In genomic region chr3:104835376-104835775, GRCh38 we compare ENCODE assay signal across 30 cellular contexts.
"Had no signal": no experiment of that assay in that cellular context is flagged by ENCODE, and none has a peak within 500 bp of the region (broad histone marks: within the 10 kb centered on the region; RNA-seq: fewer than 3 reads in every experiment).

No MANE protein-coding gene starts in this region.

- H3K27me3 ChIP-seq: pancreas, stomach, testis, tibial artery, upper lobe of right lung had no signal

- H3K27me3 Mint-ChIP-seq: natural killer cell treated with Interleukin-12 subunit alpha and Interleukin-12 subunit beta and Interleukin-15 and Interleukin-18, amount 100 ng/mL, for 72 hours; stimulated activated naive B cell treated with anti-CD40 and anti-IgM and Interleukin-4, amounts not matched to agents 10 μg/mL and 1 μg/mL and 100 μg/mL, for 72 hours had no signal

- H3K4me1 Mint-ChIP-seq: immature natural killer cell; naive thymus-derived CD4-positive, alpha-beta T cell; neural crest cell; stimulated activated naive B cell treated with anti-CD40 and anti-IgM and Interleukin-4, amounts not matched to agents 10 μg/mL and 1 μg/mL and 100 μg/mL, for 72 hours had no signal

- FAIRE-seq: islet of Langerhans, pancreas, urothelium cell line had no signal

- H3K36me3 ChIP-seq: left ventricle myocardium inferior, pancreas, prostate gland, stomach, tibial artery, upper lobe of right lung had no signal

- H3K9me3 ChIP-seq: left ventricle myocardium inferior, mucosa of descending colon, pancreas, prostate gland, stomach, testis, tibial artery, upper lobe of right lung had no signal

- H3K27ac Mint-ChIP-seq: immature natural killer cell; naive thymus-derived CD4-positive, alpha-beta T cell; natural killer cell treated with Interleukin-12 subunit alpha and Interleukin-12 subunit beta and Interleukin-15 and Interleukin-18, amount 100 ng/mL, for 72 hours; stimulated activated naive B cell treated with anti-CD40 and anti-IgM and Interleukin-4, amounts not matched to agents 10 μg/mL and 1 μg/mL and 100 μg/mL, for 72 hours had no signal

- H3K9me3 Mint-ChIP-seq: neural crest cell; stimulated activated naive B cell treated with anti-CD40 and anti-IgM and Interleukin-4, amounts not matched to agents 10 μg/mL and 1 μg/mL and 100 μg/mL, for 72 hours had no signal

- H3K4me3 ChIP-seq: left ventricle myocardium inferior, lung, mucosa of descending colon, pancreas, prostate gland, skin epidermis, stomach, testis, tibial artery, upper lobe of right lung had no signal

- H3K36me3 Mint-ChIP-seq: immature natural killer cell; naive thymus-derived CD4-positive, alpha-beta T cell; natural killer cell treated with Interleukin-12 subunit alpha and Interleukin-12 subunit beta and Interleukin-15 and Interleukin-18, amount 100 ng/mL, for 72 hours; stimulated activated naive B cell treated with anti-CD40 and anti-IgM and Interleukin-4, amounts not matched to agents 10 μg/mL and 1 μg/mL and 100 μg/mL, for 72 hours had no signal

- ATAC-seq: mucosa of descending colon; naive thymus-derived CD4-positive, alpha-beta T cell; natural killer cell treated with Interleukin-12 subunit alpha and Interleukin-12 subunit beta and Interleukin-15 and Interleukin-18, amount 100 ng/mL, for 72 hours; pancreas; right cardiac atrium; sciatic nerve; stimulated activated naive B cell treated with anti-CD40 and anti-IgM and Interleukin-4, amounts not matched to agents 10 μg/mL and 1 μg/mL and 100 μg/mL, for 72 hours; stimulated activated naive CD8-positive, alpha-beta T cell treated with anti-CD3 and anti-CD28 coated beads, Interleukin-15, Interleukin-2, amounts not matched to agents 100 U/mL and 50 U/mL, for 24 hours; upper lobe of right lung had no signal

- H3K4me1 ChIP-seq: left ventricle myocardium inferior, pancreas, prostate gland, stomach, testis, upper lobe of right lung had no signal

- H3K4me3 Mint-ChIP-seq: immature natural killer cell; naive thymus-derived CD4-positive, alpha-beta T cell; natural killer cell treated with Interleukin-12 subunit alpha and Interleukin-12 subunit beta and Interleukin-15 and Interleukin-18, amount 100 ng/mL, for 72 hours; neural crest cell; stimulated activated naive B cell treated with anti-CD40 and anti-IgM and Interleukin-4, amounts not matched to agents 10 μg/mL and 1 μg/mL and 100 μg/mL, for 72 hours had no signal

- DNase-seq: hippocampal formation; immature natural killer cell; left ventricle myocardium inferior; midbrain; mucosa of descending colon; naive thymus-derived CD4-positive, alpha-beta T cell; nucleus accumbens; pancreas; posterior cingulate gyrus; retina; right cardiac atrium; stimulated activated CD4-positive, alpha-beta T cell treated with anti-CD3 and anti-CD28 coated beads, Interleukin-12 subunit alpha, Interleukin-12 subunit beta, amount 100 ng/mL, for 4 hours; stimulated activated CD4-positive, alpha-beta T cell treated with anti-CD3 and anti-CD28 coated beads, Interleukin-15, amount 100 ng/mL, for 24 hours; stimulated activated CD4-positive, alpha-beta T cell treated with anti-CD3 and anti-CD28 coated beads, Interleukin-2, amount 100 ng/mL, for 24 hours; stimulated activated CD4-positive, alpha-beta T cell treated with anti-CD3 and anti-CD28 coated beads, Interleukin-4, amount 100 ng/mL, for 1 hour; stimulated activated naive B cell treated with anti-CD40 and anti-IgM and Interleukin-4, amounts not matched to agents 10 μg/mL and 1 μg/mL and 100 μg/mL, for 72 hours; stimulated activated naive CD8-positive, alpha-beta T cell treated with anti-CD3 and anti-CD28 coated beads, Interleukin-15, Interleukin-2, amounts not matched to agents 100 U/mL and 50 U/mL, for 24 hours; stomach; testis; tibial artery; trophoblast cell; upper lobe of right lung had no signal

- H3K27ac ChIP-seq: left ventricle myocardium inferior, pancreas, prostate gland, skin epidermis, stomach, testis, tibial artery, upper lobe of right lung had no signal
